25 cellular contexts compared by ENCODE assay signal in the genomic region with DNA sequence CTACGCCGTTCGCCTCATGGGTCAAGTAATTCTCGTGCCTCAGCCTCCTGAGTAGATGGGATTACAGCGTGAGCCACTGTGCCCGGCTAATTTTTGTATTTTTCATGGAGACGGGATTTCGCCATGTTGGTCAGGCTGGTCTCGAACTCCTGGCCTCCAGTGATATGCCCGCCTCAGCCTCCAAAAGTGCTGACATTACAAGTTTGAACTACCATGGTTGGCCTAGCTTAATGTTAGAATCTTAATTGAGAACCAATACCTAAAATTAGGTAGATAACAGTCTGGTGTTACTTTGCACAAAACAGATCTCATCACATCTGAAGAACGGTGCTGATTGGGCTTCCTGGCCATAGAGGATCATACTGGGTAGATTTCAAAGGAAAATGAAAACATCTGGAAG.
"Had no signal": no experiment of that assay in that cellular context is flagged by ENCODE, and none has a peak within 500 bp of the region (broad histone marks: within the 10 kb centered on the region; RNA-seq: fewer than 3 reads in every experiment).

No MANE protein-coding gene starts in this region.

- H3K4me3 Mint-ChIP-seq: dendritic cell treated with granulocyte-macrophage colony-stimulating factor and Interleukin-4, amounts not matched to agents 40 ng/mL and 50 ng/mL, for 4 days; effector memory CD8-positive, alpha-beta T cell; endodermal cell; mesothelial cell of epicardium; naive B cell had no signal

- H3K9me3 Mint-ChIP-seq: endodermal cell had no signal

- ATAC-seq: effector memory CD8-positive, alpha-beta T cell; esophagus mucosa; gastrocnemius medialis; heart left ventricle; left cardiac atrium; left lung; left ventricle myocardium superior; lower lobe of right lung; mucosa of descending colon had no signal

- FAIRE-seq: endometrium, islet of Langerhans had no signal

- H3K9me3 ChIP-seq: colonic mucosa, esophagus squamous epithelium, gastrocnemius medialis, lower lobe of right lung had no signal

- H3K4me3 ChIP-seq: colonic mucosa, esophagus squamous epithelium, gastrocnemius medialis, heart left ventricle, left lung, lower lobe of right lung, mucosa of descending colon had no signal

- H3K36me3 ChIP-seq: colonic mucosa, esophagus squamous epithelium, gastrocnemius medialis, heart left ventricle, left lung, lower lobe of right lung had no signal

- H3K27ac ChIP-seq: colonic mucosa, epithelial cell of prostate, esophagus squamous epithelium, gastrocnemius medialis, heart left ventricle, left lung, lower lobe of right lung had no signal

- H3K4me1 ChIP-seq: colonic mucosa, esophagus squamous epithelium, gastrocnemius medialis, left lung, lower lobe of right lung had no signal

- DNase-seq: colonic mucosa; cortex of kidney; effector CD8-positive, alpha-beta T cell; effector memory CD8-positive, alpha-beta T cell; endodermal cell; erythroblast; esophagus squamous epithelium; foreskin fibroblast; foreskin melanocyte; gastrocnemius medialis; heart left ventricle; hippocampal formation; left cardiac atrium; left lung; left ventricle myocardium superior; lower lobe of right lung; mesenchymal stem cell; mucosa of descending colon; naive B cell had no signal

- H3K36me3 Mint-ChIP-seq: mesothelial cell of epicardium, naive B cell had no signal

- H3K4me1 Mint-ChIP-seq: mesothelial cell of epicardium, naive B cell had no signal

- H3K27me3 ChIP-seq: colonic mucosa, esophagus squamous epithelium, gastrocnemius medialis, heart left ventricle, left lung had no signal

- H3K27me3 Mint-ChIP-seq: dendritic cell treated with granulocyte-macrophage colony-stimulating factor and Interleukin-4, amounts not matched to agents 40 ng/mL and 50 ng/mL, for 4 days; effector memory CD8-positive, alpha-beta T cell; naive B cell had no signal

- H3K27ac Mint-ChIP-seq: dendritic cell treated with granulocyte-macrophage colony-stimulating factor and Interleukin-4, amounts not matched to agents 40 ng/mL and 50 ng/mL, for 4 days; effector memory CD8-positive, alpha-beta T cell; endodermal cell; mesothelial cell of epicardium; naive B cell had no signal
